In the genomic region with DNA sequence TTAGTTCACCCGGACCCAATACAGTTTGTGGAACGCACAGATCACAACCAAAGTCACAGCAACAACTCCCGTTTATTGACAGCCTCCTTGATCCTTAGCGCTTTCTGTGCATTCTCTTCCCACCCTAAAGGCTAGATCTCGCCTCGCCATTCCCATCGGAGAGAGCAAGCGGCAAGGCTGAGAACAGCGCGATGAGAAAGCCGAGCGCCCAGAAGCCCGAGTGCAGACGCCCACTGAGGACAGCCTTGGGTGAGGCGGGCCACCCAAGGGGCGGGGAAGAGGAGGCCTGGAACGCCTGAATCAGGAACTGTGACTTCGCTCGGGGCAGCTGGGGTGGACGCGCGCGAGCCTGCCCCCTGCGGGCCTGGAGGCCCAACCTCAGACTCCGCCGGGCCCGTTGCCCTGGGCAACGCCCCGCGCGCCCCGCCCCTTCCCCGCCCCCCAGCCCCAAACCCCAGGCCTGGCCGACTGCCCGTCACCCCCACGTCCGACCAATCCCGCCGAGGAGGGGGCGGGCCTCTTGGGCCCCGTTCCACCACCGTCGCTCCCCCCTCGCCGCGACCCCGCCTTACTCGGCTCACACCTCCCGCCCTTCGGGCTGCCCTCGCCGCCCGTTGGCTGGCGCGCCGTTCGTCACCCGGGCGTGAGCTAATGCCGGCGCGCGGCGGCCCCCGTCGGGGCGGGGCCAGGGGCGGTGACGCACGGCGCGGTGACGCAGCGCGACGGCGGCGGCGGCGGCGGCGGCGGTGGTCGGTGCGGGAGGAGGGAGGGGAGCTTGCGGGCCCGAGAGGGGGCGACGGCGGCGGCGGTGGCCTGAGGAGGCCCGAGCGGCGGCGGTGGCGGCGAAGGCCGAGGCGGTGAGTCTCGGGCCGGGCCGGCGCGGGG, we compare ENCODE assay signal across 1 cellular context.
TF ChIP-seq lines count a peak whose summit lies in the region.

SAMD4B (plus strand) TSS at position 702 of the 885 bp plus-strand sequence. CDS start 14,473 bp downstream, outside the sequence.

TF ChIP-seq in HEK293, 187 proteins besides CTCF, POLR2A, EP300 and RAD21 (continued from another document and continues in another):
- TF ChIP-seq ZNF558 (tag by site-specific recombination; IDR thresholded peaks at IDR 0.05) (peak; percentile 76; the same call in 1 of the 2 replicates), ZNF654 (tag by site-specific recombination; IDR thresholded peaks at IDR 0.05; ENCODE audit: low read depth) (no peak), TRIM28 (IDR thresholded peaks at IDR 0.05; ENCODE audit: borderline replicate concordance, low read length) (peak; percentile 97), ZNF664 (tag by site-specific recombination; IDR thresholded peaks at IDR 0.05) (peak; percentile 38; the same call in 1 of the 2 replicates), ZNF169 (tag by site-specific recombination; IDR thresholded peaks at IDR 0.05) (no peak), SP2 (tag by site-specific recombination; IDR thresholded peaks at IDR 0.05) (peak; percentile 93), GLIS2 (tag by site-specific recombination; IDR thresholded peaks at IDR 0.05) (peak; percentile 98), ZBTB17 (tag by site-specific recombination; IDR thresholded peaks at IDR 0.05) (peak; percentile 100), ZNF501 (tag by site-specific recombination; IDR thresholded peaks at IDR 0.05) (peak; percentile 100), ZNF610 (tag by site-specific recombination; IDR thresholded peaks at IDR 0.05; ENCODE audit: borderline replicate concordance) (peak; percentile 93), ZNF768 (tag by site-specific recombination; IDR thresholded peaks at IDR 0.05) (peak; percentile 50; the same call in 1 of the 2 replicates), SP3 (tag by site-specific recombination; IDR thresholded peaks at IDR 0.05) (peak; percentile 99), MZF1 (tag by site-specific recombination; IDR thresholded peaks at IDR 0.05; ENCODE audit: borderline replicate concordance) (peak; percentile 90; the same call in 1 of the 2 replicates), WT1 (tag by site-specific recombination; IDR thresholded peaks at IDR 0.05) (peak; percentile 65), EGR2 (tag by site-specific recombination; IDR thresholded peaks at IDR 0.05; ENCODE audit: low read depth) (peak; percentile 87), ZNF639 (tag by site-specific recombination; IDR thresholded peaks at IDR 0.05) (peak; percentile 94), ZNF341 (tag by site-specific recombination; IDR thresholded peaks at IDR 0.05; ENCODE audit: low read depth) (peak; percentile 95), ZFP41 (tag by site-specific recombination; IDR thresholded peaks at IDR 0.05; ENCODE audit: borderline replicate concordance) (no peak), ZNF777 (tag by site-specific recombination; IDR thresholded peaks at IDR 0.05; ENCODE audit: borderline replicate concordance) (no peak), REPIN1 (tag by site-specific recombination; IDR thresholded peaks at IDR 0.05; ENCODE audit: low read depth) (peak; percentile 97; the same call in 1 of the 2 replicates), ZNF324 (tag by site-specific recombination; IDR thresholded peaks at IDR 0.05) (peak; percentile 94), YY2 (tag by site-specific recombination; IDR thresholded peaks at IDR 0.05) (peak; percentile 69; the same call in 1 of the 2 replicates), ZBTB20 (tag by site-specific recombination; IDR thresholded peaks at IDR 0.05) (peak; percentile 87), PBX3 (CRISPR knock-in tag; IDR thresholded peaks at IDR 0.05) (peak; percentile 93), ZBTB11 (tag by site-specific recombination; conservative IDR thresholded peaks at IDR 0.05; ENCODE audit: low read depth) (peak; percentile 95), KLF8 (tag by site-specific recombination; IDR thresholded peaks at IDR 0.05) (peak; percentile 100), ZNF394 (tag by site-specific recombination; IDR thresholded peaks at IDR 0.05; ENCODE audit: borderline replicate concordance) (peak; percentile 88; the same call in 1 of the 2 replicates), ZNF366 (tag by site-specific recombination; conservative IDR thresholded peaks at IDR 0.05) (peak; percentile 57), ZNF335 (tag by site-specific recombination; conservative IDR thresholded peaks at IDR 0.05) (peak; percentile 100), ZNF184 (tag by site-specific recombination; IDR thresholded peaks at IDR 0.05) (no peak), ZSCAN23 (tag by site-specific recombination; IDR thresholded peaks at IDR 0.05) (peak; percentile 91), ZNF114 (tag by site-specific recombination; IDR thresholded peaks at IDR 0.05) (no peak), ZNF157 (tag by site-specific recombination; IDR thresholded peaks at IDR 0.05) (no peak), PRDM2 (tag by site-specific recombination; IDR thresholded peaks at IDR 0.05; ENCODE audit: borderline replicate concordance) (no peak), ZFHX2 (tag by site-specific recombination; conservative IDR thresholded peaks at IDR 0.05) (peak; percentile 91), KLF1 (tag by site-specific recombination; IDR thresholded peaks at IDR 0.05) (peak; percentile 95), IKZF3 (tag by site-specific recombination; IDR thresholded peaks at IDR 0.05) (peak; percentile 75)
- TF ChIP-seq, protein P1, sequence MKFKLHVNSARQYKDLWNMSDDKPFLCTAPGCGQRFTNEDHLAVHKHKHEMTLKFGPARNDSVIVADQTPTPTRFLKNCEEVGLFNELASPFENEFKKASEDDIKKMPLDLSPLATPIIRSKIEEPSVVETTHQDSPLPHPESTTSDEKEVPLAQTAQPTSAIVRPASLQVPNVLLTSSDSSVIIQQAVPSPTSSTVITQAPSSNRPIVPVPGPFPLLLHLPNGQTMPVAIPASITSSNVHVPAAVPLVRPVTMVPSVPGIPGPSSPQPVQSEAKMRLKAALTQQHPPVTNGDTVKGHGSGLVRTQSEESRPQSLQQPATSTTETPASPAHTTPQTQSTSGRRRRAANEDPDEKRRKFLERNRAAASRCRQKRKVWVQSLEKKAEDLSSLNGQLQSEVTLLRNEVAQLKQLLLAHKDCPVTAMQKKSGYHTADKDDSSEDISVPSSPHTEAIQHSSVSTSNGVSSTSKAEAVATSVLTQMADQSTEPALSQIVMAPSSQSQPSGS (tag by site-specific recombination; IDR thresholded peaks at IDR 0.05; ENCODE audit: low read depth) = no peak
- TF ChIP-seq, protein P2, sequence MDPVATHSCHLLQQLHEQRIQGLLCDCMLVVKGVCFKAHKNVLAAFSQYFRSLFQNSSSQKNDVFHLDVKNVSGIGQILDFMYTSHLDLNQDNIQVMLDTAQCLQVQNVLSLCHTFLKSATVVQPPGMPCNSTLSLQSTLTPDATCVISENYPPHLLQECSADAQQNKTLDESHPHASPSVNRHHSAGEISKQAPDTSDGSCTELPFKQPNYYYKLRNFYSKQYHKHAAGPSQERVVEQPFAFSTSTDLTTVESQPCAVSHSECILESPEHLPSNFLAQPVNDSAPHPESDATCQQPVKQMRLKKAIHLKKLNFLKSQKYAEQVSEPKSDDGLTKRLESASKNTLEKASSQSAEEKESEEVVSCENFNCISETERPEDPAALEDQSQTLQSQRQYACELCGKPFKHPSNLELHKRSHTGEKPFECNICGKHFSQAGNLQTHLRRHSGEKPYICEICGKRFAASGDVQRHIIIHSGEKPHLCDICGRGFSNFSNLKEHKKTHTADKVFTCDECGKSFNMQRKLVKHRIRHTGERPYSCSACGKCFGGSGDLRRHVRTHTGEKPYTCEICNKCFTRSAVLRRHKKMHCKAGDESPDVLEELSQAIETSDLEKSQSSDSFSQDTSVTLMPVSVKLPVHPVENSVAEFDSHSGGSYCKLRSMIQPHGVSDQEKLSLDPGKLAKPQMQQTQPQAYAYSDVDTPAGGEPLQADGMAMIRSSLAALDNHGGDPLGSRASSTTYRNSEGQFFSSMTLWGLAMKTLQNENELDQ (tag by site-specific recombination; IDR thresholded peaks at IDR 0.05; ENCODE audit: low read depth) = no peak
- TF ChIP-seq, protein P3, sequence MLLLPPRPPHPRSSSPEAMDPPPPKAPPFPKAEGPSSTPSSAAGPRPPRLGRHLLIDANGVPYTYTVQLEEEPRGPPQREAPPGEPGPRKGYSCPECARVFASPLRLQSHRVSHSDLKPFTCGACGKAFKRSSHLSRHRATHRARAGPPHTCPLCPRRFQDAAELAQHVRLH (tag by site-specific recombination; IDR thresholded peaks at IDR 0.05) = peak; percentile 80
- TF ChIP-seq, protein P4, sequence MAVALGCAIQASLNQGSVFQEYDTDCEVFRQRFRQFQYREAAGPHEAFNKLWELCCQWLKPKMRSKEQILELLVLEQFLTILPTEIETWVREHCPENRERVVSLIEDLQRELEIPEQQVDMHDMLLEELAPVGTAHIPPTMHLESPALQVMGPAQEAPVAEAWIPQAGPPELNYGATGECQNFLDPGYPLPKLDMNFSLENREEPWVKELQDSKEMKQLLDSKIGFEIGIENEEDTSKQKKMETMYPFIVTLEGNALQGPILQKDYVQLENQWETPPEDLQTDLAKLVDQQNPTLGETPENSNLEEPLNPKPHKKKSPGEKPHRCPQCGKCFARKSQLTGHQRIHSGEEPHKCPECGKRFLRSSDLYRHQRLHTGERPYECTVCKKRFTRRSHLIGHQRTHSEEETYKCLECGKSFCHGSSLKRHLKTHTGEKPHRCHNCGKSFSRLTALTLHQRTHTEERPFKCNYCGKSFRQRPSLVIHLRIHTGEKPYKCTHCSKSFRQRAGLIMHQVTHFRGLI (tag by site-specific recombination; IDR thresholded peaks at IDR 0.05) = peak; percentile 84
